ENCODE assay signal across 10 cellular contexts in genomic region chr5:148827723-148828122, GRCh38. TPM values are rescaled to one million over a fixed set of nuclear protein-coding genes. Genes with fewer than 3 reads are reported as not detected.
DNase-seq lines count a peak whose midpoint lies in the region; ATAC-seq, FAIRE-seq and TF ChIP-seq lines count a peak whose summit lies in the region.
"Had no signal": no experiment of that assay in that cellular context is flagged by ENCODE, and none has a peak within 500 bp of the region (broad histone marks: within the 10 kb centered on the region; RNA-seq: fewer than 3 reads in every experiment).

No MANE protein-coding gene starts in this region.

- peak overlapping the region; percentile 82 for H3K27ac Mint-ChIP-seq in stimulated activated memory B cell treated with anti-CD40 and anti-IgM and Interleukin-4, amounts not matched to agents 10 μg/mL and 1 μg/mL and 100 μg/mL, for 72 hours

- in situ Hi-C loops in HAP-1 (cut with MboI; ENCODE audit: low sequenced_read_pairs) = no loop called here
- in situ Hi-C loops in brain microvascular endothelial cell (cut with HindIII; ENCODE audit: low pct_ligation_motif_present, low sequenced_read_pairs) = no loop called here

- peaks cover 41% of the 10 kb centered on the region for H4K20me1 ChIP-seq in keratinocyte (ENCODE audit: control insufficient read depth, extremely low read depth, insufficient read depth, low read length)

- H3K4me1 ChIP-seq in keratinocyte (ENCODE audit: control insufficient read depth, extremely low read depth, insufficient read depth, low read length) (peaks cover 27% of the 10 kb centered on the region), HAP-1 (no peaks in the 10 kb centered on the region; the same call in 1 of the 2 replicates)

- no peaks in the 10 kb centered on the region for H3K36me3 Mint-ChIP-seq in stimulated activated memory B cell treated with anti-CD40 and anti-IgM and Interleukin-4, amounts not matched to agents 10 μg/mL and 1 μg/mL and 100 μg/mL, for 72 hours

- H3K79me2 ChIP-seq in keratinocyte (ENCODE audit: control insufficient read depth, insufficient read depth, low read length) = peaks cover 64% of the 10 kb centered on the region

- peak overlapping the region; percentile 88 for H3K9ac ChIP-seq in keratinocyte (ENCODE audit: control insufficient read depth, extremely low read depth, insufficient read depth, low read length)

- peak overlapping the region; percentile 94 for H3K27ac ChIP-seq in keratinocyte (ENCODE audit: control insufficient read depth, insufficient read depth, low read length)
- no peak overlapping the region for H3K27ac ChIP-seq in brain microvascular endothelial cell

- H3K27me3 ChIP-seq in keratinocyte (ENCODE audit: control insufficient read depth, extremely low read depth, insufficient read depth, low read length) (no peaks in the 10 kb centered on the region), HAP-1 (ENCODE audit: low read depth) (no peaks in the 10 kb centered on the region; the same call in 1 of the 2 replicates), brain microvascular endothelial cell (replicated peaks) (no peaks in the 10 kb centered on the region)

- FAIRE-seq in keratinocyte (lab: Jason Lieb, UNC) = peak; percentile 23

- H3K4me1 Mint-ChIP-seq in stimulated activated memory B cell treated with anti-CD40 and anti-IgM and Interleukin-4, amounts not matched to agents 10 μg/mL and 1 μg/mL and 100 μg/mL, for 72 hours = peaks cover 77% of the 10 kb centered on the region

- dilution Hi-C loops in keratinocyte (cut with MboI; ENCODE audit: extremely low pct_ligation_motif_present, low sequenced_read_pairs) = no loop called here

- H3K36me3 ChIP-seq in keratinocyte (ENCODE audit: control insufficient read depth in 2 of 2, extremely low read depth in 1 of 2, insufficient read depth in 2 of 2, low read length in 2 of 2) (peaks cover 7 to 23% of the 10 kb centered on the region in 2 experiments), HAP-1 (replicated peaks) (no peaks in the 10 kb centered on the region), brain microvascular endothelial cell (replicated peaks) (no peaks in the 10 kb centered on the region)

- H3K4me3 ChIP-seq in WI38 (ENCODE audit: low read depth, low read length) (peak overlapping the region; percentile 74), keratinocyte (ENCODE audit: control insufficient read depth in 2 of 3, extremely low read depth in 1 of 3, insufficient read depth in 2 of 3, low read depth in 1 of 3, low read length in 3 of 3) (peak overlapping the region; percentile 72 to 99 (median 83)), HAP-1 (no peak overlapping the region), brain microvascular endothelial cell (ENCODE audit: low read depth, low read length) (no peak overlapping the region)

- H3K9me3 Mint-ChIP-seq in stimulated activated memory B cell treated with anti-CD40 and anti-IgM and Interleukin-4, amounts not matched to agents 10 μg/mL and 1 μg/mL and 100 μg/mL, for 72 hours = no peaks in the 10 kb centered on the region

- no peaks in the 10 kb centered on the region for H3K27me3 Mint-ChIP-seq in stimulated activated memory B cell treated with anti-CD40 and anti-IgM and Interleukin-4, amounts not matched to agents 10 μg/mL and 1 μg/mL and 100 μg/mL, for 72 hours

- H3K9me1 ChIP-seq in keratinocyte (ENCODE audit: control insufficient read depth, extremely low read depth, insufficient read depth, low read length) = no peaks in the 10 kb centered on the region

- H2AFZ ChIP-seq in keratinocyte (ENCODE audit: control insufficient read depth, low read length) = no peak overlapping the region

- DNase-seq in NOMO-1 treated with DMSO at 0.1 percent for 48 hours (lab: John Stamatoyannopoulos, UW; ENCODE audit: unreplicated experiment) (peak; percentile 7), NOMO-1 treated with dmso at 0.1 percent for 144 hours (lab: John Stamatoyannopoulos, UW; ENCODE audit: unreplicated experiment) (no peak), keratinocyte (ENCODE audit: low read depth, low spot score) (no peak), HAP-1 (ENCODE audit: low spot score in 2 of 2) (no peak), brain microvascular endothelial cell (no peak)
- DNase-seq: activated CD4-positive, alpha-beta T cell treated with anti-CD3 and anti-CD28 coated beads for 48 hours; NCI-H2029 had no signal

- peak overlapping the region; percentile 90 for H3K4me3 Mint-ChIP-seq in stimulated activated memory B cell treated with anti-CD40 and anti-IgM and Interleukin-4, amounts not matched to agents 10 μg/mL and 1 μg/mL and 100 μg/mL, for 72 hours

- no peaks in the 10 kb centered on the region for H3K9me3 ChIP-seq in keratinocyte (ENCODE audit: control insufficient read depth, low read depth, low read length)
- H3K9me3 ChIP-seq in HAP-1 = no peaks in the 10 kb centered on the region

- H3K4me2 ChIP-seq in keratinocyte (ENCODE audit: control insufficient read depth, extremely low read depth, insufficient read depth, low read depth, low read length) = peak overlapping the region; percentile 82

- TF ChIP-seq CTCF in WI38 (IDR thresholded peaks at IDR 0.05; ENCODE audit: low read depth, low read length) (no peak), keratinocyte (optimal IDR thresholded peaks at IDR 0.05 in 1 of 3, IDR thresholded peaks at IDR 0.05 in 1 of 3, conservative IDR thresholded peaks at IDR 0.05 in 1 of 3; ENCODE audit: extremely low read depth in 1 of 3, insufficient read depth in 2 of 3, low read length in 3 of 3) (no peak), brain microvascular endothelial cell (IDR thresholded peaks at IDR 0.05; ENCODE audit: low read depth, low read length, missing control alignments) (no peak)

- ATAC-seq in stimulated activated memory B cell treated with anti-CD40 and anti-IgM and Interleukin-4, amounts not matched to agents 10 μg/mL and 1 μg/mL and 100 μg/mL, for 72 hours = no peak
- no peak for ATAC-seq in GM18519 (IDR thresholded peaks at IDR 0.05; ENCODE audit: low FRiP score, unreplicated experiment)

RNA-seq across cellular contexts. Expression of gene ADRB2, which starts 1.3 kb away (rescaled TPM):
- 29.4 to 39.7 TPM (median 36.3 TPM) in 3 replicates for polyA plus RNA-seq in keratinocyte
- polyA plus RNA-seq in keratinocyte (2011; ENCODE audit: low read depth) = 5.7 TPM
- polyA plus RNA-seq in keratinocyte (2011; cell fraction: cytosol; rRNA removed) = 10.7 and 14.0 TPM in 2 replicates
- polyA plus RNA-seq in keratinocyte (2011; cell fraction: nucleus; rRNA removed) = 57.7 and 60.8 TPM in 2 replicates
- 15.9 and 24.5 TPM in 2 replicates for polyA plus RNA-seq in keratinocyte (2012; ENCODE audit: low replicate concordance)
- polyA minus RNA-seq in keratinocyte = 31.1 to 81.8 TPM (median 79.6 TPM) in 3 replicates
- 30.5 TPM for polyA minus RNA-seq in keratinocyte (2011; cell fraction: cytosol; rRNA and poly(A)+ RNA removed)
- 65.9 and 82.1 TPM in 2 replicates for polyA minus RNA-seq in keratinocyte (2011; cell fraction: nucleus; rRNA and poly(A)+ RNA removed)

Comparison
In these comparisons a context has a peak if more than half of its experiments do, and no peak if none do; other contexts are left out.
1. H3K4me3 ChIP-seq: peak in WI38 (single experiment) and keratinocyte (3 of 3); none in HAP-1 (single experiment) and brain microvascular endothelial cell (single experiment).